Comparison of ENCODE assay signal across 9 cellular contexts in the genomic region with DNA sequence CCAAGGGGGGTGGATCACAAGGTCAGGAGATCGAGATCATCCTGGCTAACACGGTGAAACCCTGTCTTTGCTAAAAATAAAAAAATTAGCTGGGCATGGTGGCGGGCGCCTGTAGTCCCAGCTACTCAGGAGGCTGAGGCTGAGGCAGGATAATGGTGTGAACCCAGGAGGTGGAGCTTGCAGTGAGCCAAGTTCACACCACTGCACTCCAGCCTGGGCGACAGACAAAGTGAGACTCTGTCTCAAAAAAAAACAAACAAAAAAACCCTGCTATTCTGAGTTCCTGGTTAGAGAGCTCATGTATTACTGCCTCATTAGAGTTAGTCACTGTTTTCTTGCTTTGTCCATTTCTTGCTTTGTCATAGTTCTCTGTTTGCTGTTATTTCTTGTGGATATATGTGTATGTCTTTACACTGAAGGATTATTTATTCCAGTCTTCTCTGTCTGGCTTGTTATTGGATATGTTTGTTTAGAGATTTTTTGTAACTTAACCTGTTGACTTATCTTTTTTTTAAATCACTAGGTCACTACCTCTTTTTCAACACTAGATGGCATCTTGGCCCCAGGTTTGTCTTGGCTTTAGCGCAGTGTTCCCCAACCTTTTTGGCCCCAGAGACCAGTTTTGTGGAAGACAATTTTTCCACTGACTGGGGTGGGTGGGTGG. TPM values are rescaled to one million over a fixed set of nuclear protein-coding genes. Genes with fewer than 3 reads are reported as not detected.
A peak's percentile ranks its signal among the peaks of the same experiment; 100 is the strongest.
DNase-seq lines count a peak whose midpoint lies in the region; ATAC-seq and TF ChIP-seq lines count a peak whose summit lies in the region.
"Had no signal": no experiment of that assay in that cellular context is flagged by ENCODE, and none has a peak within 500 bp of the region (broad histone marks: within the 10 kb centered on the region; RNA-seq: fewer than 3 reads in every experiment).

No MANE protein-coding gene starts in this region.

- H3K4me1 Mint-ChIP-seq in stimulated activated memory B cell treated with anti-CD40 and anti-IgM and Interleukin-4, amounts not matched to agents 10 μg/mL and 1 μg/mL and 100 μg/mL, for 72 hours: no peaks in the 10 kb centered on the region
- peaks cover 21% of the 10 kb centered on the region for H3K4me1 Mint-ChIP-seq in activated CD8-positive, alpha-beta memory T cell treated with anti-CD3 and anti-CD28 coated beads, Interleukin-2, amount 10 ng/mL, durations not matched to agents 7 days and 5 days
- peaks cover 15% of the 10 kb centered on the region for H3K4me1 Mint-ChIP-seq in stimulated activated naive CD8-positive, alpha-beta T cell treated with anti-CD3 and anti-CD28 coated beads, Interleukin-15, amount 100 ng/mL, for 72 hours

- peak; percentile 56 for DNase-seq in Caki2 (ENCODE audit: low read depth)
- DNase-seq in HCEC 1CT: peak; percentile 61
- peak; percentile 40 for DNase-seq in SW480 (ENCODE audit: low spot score)
- no peak for DNase-seq in kidney epithelial cell (ENCODE audit: low read depth)
- DNase-seq in activated CD8-positive, alpha-beta memory T cell treated with anti-CD3 and anti-CD28 coated beads, Interleukin-2, amount 10 ng/mL, durations not matched to agents 7 days and 5 days: no peak
- DNase-seq in stimulated activated naive CD8-positive, alpha-beta T cell treated with anti-CD3 and anti-CD28 coated beads, Interleukin-15, amount 100 ng/mL, for 72 hours: no peak
- DNase-seq: NCI-H2029 had no signal

- H3K36me3 ChIP-seq in kidney epithelial cell (ENCODE audit: control insufficient read depth, insufficient read depth, low read length): no peaks in the 10 kb centered on the region

- H3K27me3 Mint-ChIP-seq in stimulated activated memory B cell treated with anti-CD40 and anti-IgM and Interleukin-4, amounts not matched to agents 10 μg/mL and 1 μg/mL and 100 μg/mL, for 72 hours: no peaks in the 10 kb centered on the region
- H3K27me3 Mint-ChIP-seq in activated CD8-positive, alpha-beta memory T cell treated with anti-CD3 and anti-CD28 coated beads, Interleukin-2, amount 10 ng/mL, durations not matched to agents 7 days and 5 days: no peaks in the 10 kb centered on the region
- H3K27me3 Mint-ChIP-seq in stimulated activated naive CD8-positive, alpha-beta T cell treated with anti-CD3 and anti-CD28 coated beads, Interleukin-15, amount 100 ng/mL, for 72 hours: no peaks in the 10 kb centered on the region

- H3K4me3 Mint-ChIP-seq in stimulated activated memory B cell treated with anti-CD40 and anti-IgM and Interleukin-4, amounts not matched to agents 10 μg/mL and 1 μg/mL and 100 μg/mL, for 72 hours: no peak overlapping the region
- no peak overlapping the region for H3K4me3 Mint-ChIP-seq in activated CD8-positive, alpha-beta memory T cell treated with anti-CD3 and anti-CD28 coated beads, Interleukin-2, amount 10 ng/mL, durations not matched to agents 7 days and 5 days
- H3K4me3 Mint-ChIP-seq in stimulated activated naive CD8-positive, alpha-beta T cell treated with anti-CD3 and anti-CD28 coated beads, Interleukin-15, amount 100 ng/mL, for 72 hours: no peak overlapping the region

- H3K27ac Mint-ChIP-seq in stimulated activated memory B cell treated with anti-CD40 and anti-IgM and Interleukin-4, amounts not matched to agents 10 μg/mL and 1 μg/mL and 100 μg/mL, for 72 hours: no peak overlapping the region
- no peak overlapping the region for H3K27ac Mint-ChIP-seq in activated CD8-positive, alpha-beta memory T cell treated with anti-CD3 and anti-CD28 coated beads, Interleukin-2, amount 10 ng/mL, durations not matched to agents 7 days and 5 days
- H3K27ac Mint-ChIP-seq in stimulated activated naive CD8-positive, alpha-beta T cell treated with anti-CD3 and anti-CD28 coated beads, Interleukin-15, amount 100 ng/mL, for 72 hours: no peak overlapping the region

- TF ChIP-seq CTCF in kidney epithelial cell (IDR thresholded peaks at IDR 0.05; ENCODE audit: insufficient read depth, low read length, poor library complexity, severe bottlenecking): peak; percentile 26

- no peak overlapping the region for H3K4me3 ChIP-seq in kidney epithelial cell (ENCODE audit: low read depth, low read length)

- no peak for ATAC-seq in GM18858 (IDR thresholded peaks at IDR 0.05; ENCODE audit: unreplicated experiment)
- ATAC-seq in stimulated activated memory B cell treated with anti-CD40 and anti-IgM and Interleukin-4, amounts not matched to agents 10 μg/mL and 1 μg/mL and 100 μg/mL, for 72 hours: no peak
- ATAC-seq in activated CD8-positive, alpha-beta memory T cell treated with anti-CD3 and anti-CD28 coated beads, Interleukin-2, amount 10 ng/mL, durations not matched to agents 7 days and 5 days: no peak
- ATAC-seq in stimulated activated naive CD8-positive, alpha-beta T cell treated with anti-CD3 and anti-CD28 coated beads, Interleukin-15, amount 100 ng/mL, for 72 hours: no peak

- peaks cover 6% of the 10 kb centered on the region for H3K9me3 Mint-ChIP-seq in stimulated activated memory B cell treated with anti-CD40 and anti-IgM and Interleukin-4, amounts not matched to agents 10 μg/mL and 1 μg/mL and 100 μg/mL, for 72 hours
- H3K9me3 Mint-ChIP-seq in activated CD8-positive, alpha-beta memory T cell treated with anti-CD3 and anti-CD28 coated beads, Interleukin-2, amount 10 ng/mL, durations not matched to agents 7 days and 5 days (ENCODE audit: low read depth): peaks cover 6% of the 10 kb centered on the region
- peaks cover 9 to 14% of the 10 kb centered on the region in 2 donors for H3K9me3 Mint-ChIP-seq in stimulated activated naive CD8-positive, alpha-beta T cell treated with anti-CD3 and anti-CD28 coated beads, Interleukin-15, amount 100 ng/mL, for 72 hours

- in situ Hi-C loops in Caki2 (cut with HindIII; ENCODE audit: low pct_unique_long_range_greater_than_20kb, low sequenced_read_pairs): no loop called here

- H3K27me3 ChIP-seq in kidney epithelial cell (ENCODE audit: control insufficient read depth, insufficient read depth, low read length): no peaks in the 10 kb centered on the region

- peaks cover 47% of the 10 kb centered on the region for H3K36me3 Mint-ChIP-seq in stimulated activated memory B cell treated with anti-CD40 and anti-IgM and Interleukin-4, amounts not matched to agents 10 μg/mL and 1 μg/mL and 100 μg/mL, for 72 hours
- H3K36me3 Mint-ChIP-seq in activated CD8-positive, alpha-beta memory T cell treated with anti-CD3 and anti-CD28 coated beads, Interleukin-2, amount 10 ng/mL, durations not matched to agents 7 days and 5 days: peaks cover 30% of the 10 kb centered on the region

- CTCF ChIA-PET in activated CD8-positive, alpha-beta memory T cell treated with anti-CD3 and anti-CD28 coated beads, Interleukin-2, amount 10 ng/mL, durations not matched to agents 7 days and 5 days (lab: Charles Lee): interaction anchor here (0.8 to 8.3 kb wide), 9 partner anchors 9 to 171 kb away, joined by 3 to 76 read pairs (median 4); a partner anchor contains a TSS

RNA-seq across cellular contexts. Expression of a gene that starts 17.0 kb away (rescaled TPM):
- total RNA-seq in Caki2 (2014; rRNA removed; shearing (Covaris generic); ENCODE audit: low replicate concordance): 1.9 and 8.0 TPM in 2 replicates
- 17.3 and 27.5 TPM in 2 replicates for total RNA-seq in kidney epithelial cell
- total RNA-seq in activated CD8-positive, alpha-beta memory T cell treated with anti-CD3 and anti-CD28 coated beads, Interleukin-2, amount 10 ng/mL, durations not matched to agents 7 days and 5 days: 10 to 100 TPM; 39.6 to 40.4 TPM

RNA-seq across cellular contexts. Expression of a gene that starts 54.3 kb away (rescaled TPM):
- total RNA-seq in Caki2 (2014; rRNA removed; shearing (Covaris generic); ENCODE audit: low replicate concordance): not detected in 2 replicates
- 25.3 and 32.0 TPM in 2 replicates for total RNA-seq in kidney epithelial cell
- total RNA-seq in activated CD8-positive, alpha-beta memory T cell treated with anti-CD3 and anti-CD28 coated beads, Interleukin-2, amount 10 ng/mL, durations not matched to agents 7 days and 5 days: not detected

RNA-seq across cellular contexts. Expression of a gene that starts 55.7 kb away (rescaled TPM):
- total RNA-seq in Caki2 (2014; rRNA removed; shearing (Covaris generic); ENCODE audit: low replicate concordance): 7.3 and 9.4 TPM in 2 replicates
- total RNA-seq in kidney epithelial cell: 30.0 and 49.3 TPM in 2 replicates
- total RNA-seq in activated CD8-positive, alpha-beta memory T cell treated with anti-CD3 and anti-CD28 coated beads, Interleukin-2, amount 10 ng/mL, durations not matched to agents 7 days and 5 days: 10 to 100 TPM; 16.8 to 22.4 TPM

RNA-seq across cellular contexts. Expression of a gene that starts 55.8 kb away (rescaled TPM):
- total RNA-seq in Caki2 (2014; rRNA removed; shearing (Covaris generic); ENCODE audit: low replicate concordance): 22.7 and 28.5 TPM in 2 replicates
- 27.3 and 31.6 TPM in 2 replicates for total RNA-seq in kidney epithelial cell
- total RNA-seq in activated CD8-positive, alpha-beta memory T cell treated with anti-CD3 and anti-CD28 coated beads, Interleukin-2, amount 10 ng/mL, durations not matched to agents 7 days and 5 days: 10 to 100 TPM; 22.0 to 25.7 TPM

Comparison
In these comparisons a context has a peak if more than half of its experiments do, and no peak if none do; other contexts are left out.
1. DNase-seq: peak in Caki2 (single experiment), HCEC 1CT (single experiment) and SW480 (single experiment); none in kidney epithelial cell (single experiment), activated CD8-positive, alpha-beta memory T cell treated with anti-CD3 and anti-CD28 coated beads, Interleukin-2, amount 10 ng/mL, durations not matched to agents 7 days and 5 days (single experiment) and stimulated activated naive CD8-positive, alpha-beta T cell treated with anti-CD3 and anti-CD28 coated beads, Interleukin-15, amount 100 ng/mL, for 72 hours (0 of 2).
2. RNA of a gene that starts 54.3 kb away (total RNA-seq): 25.3 to 32.0 TPM in kidney epithelial cell; not detected in Caki2 and not detected in activated CD8-positive, alpha-beta memory T cell treated with anti-CD3 and anti-CD28 coated beads, Interleukin-2, amount 10 ng/mL, durations not matched to agents 7 days and 5 days; every median in the first group is over 10 times any median in the second.